In the genomic region with DNA sequence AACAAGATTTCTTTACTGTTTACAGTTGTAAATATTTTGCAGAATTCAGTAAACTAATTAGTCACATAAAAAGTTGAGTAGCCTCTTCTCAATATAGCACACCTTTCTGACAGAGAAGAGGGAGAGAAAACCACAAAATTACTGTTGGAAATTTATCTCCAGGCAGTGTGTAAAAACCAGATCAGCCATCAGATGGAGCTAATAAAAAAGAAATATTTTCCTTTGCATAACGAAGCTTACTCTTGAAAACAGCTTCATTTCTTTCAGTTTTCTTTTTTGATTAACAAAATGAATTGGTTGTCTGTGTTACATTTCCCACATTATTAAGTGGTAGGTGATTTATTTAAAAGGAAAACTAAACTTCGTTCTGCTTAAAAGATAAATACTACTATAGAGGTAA, we compare ENCODE assay signal across 14 cellular contexts.
DNase-seq lines count a peak whose midpoint lies in the region; ATAC-seq and TF ChIP-seq lines count a peak whose summit lies in the region.
"Had no signal": no experiment of that assay in that cellular context is flagged by ENCODE, and none has a peak within 500 bp of the region (broad histone marks: within the 10 kb centered on the region; RNA-seq: fewer than 3 reads in every experiment).

No MANE protein-coding gene starts in this region.

- H3K4me3 ChIP-seq in MM.1S (ENCODE audit: low read length): no peak overlapping the region

- no peaks in the 10 kb centered on the region for H3K27me3 ChIP-seq in MM.1S (replicated peaks; ENCODE audit: insufficient read depth, low read length)

- H3K27ac ChIP-seq in MM.1S (ENCODE audit: low read length): no peak overlapping the region

- H3K4me2 ChIP-seq in MM.1S (ENCODE audit: low read depth, low read length): no peak overlapping the region

- DNase-seq in DMS153 (lab: John Stamatoyannopoulos, UW) (peak; percentile 1), DMS153 treated with DMSO at 0.1 percent for 48 hours (lab: John Stamatoyannopoulos, UW; ENCODE audit: unreplicated experiment) (no peak), MM.1S (peak; percentile 15), cerebellar cortex (ENCODE audit: low spot score) (peak; percentile 22), NOMO-1 treated with dmso at 0.1 percent for 144 hours (lab: John Stamatoyannopoulos, UW; ENCODE audit: unreplicated experiment) (no peak)
- no peak for DNase-seq in activated T-cell treated with anti-CD3 and anti-CD28 coated beads, Interleukin-2, amount 50 U/mL, for 1 hour
- DNase-seq: activated CD4-positive, alpha-beta T cell treated with anti-CD3 and anti-CD28 coated beads, Interleukin-2, amount 10 ng/mL, durations not matched to agents 24 days and 14 days; activated effector memory CD4-positive, alpha-beta T cell treated with anti-CD3 and anti-CD28 coated beads, Interleukin-2, amount 50 U/mL, for 16 hours; HCEC 1CT; head of caudate nucleus; NCI-H1436 had no signal

- H3F3A ChIP-seq in MM.1S (ENCODE audit: insufficient read depth, low read length): no peaks in the 10 kb centered on the region

- H3K27me3 Mint-ChIP-seq in nephron (ENCODE audit: low read depth): peaks cover 4% of the 10 kb centered on the region
- H3K27me3 Mint-ChIP-seq: activated CD4-positive, alpha-beta T cell treated with anti-CD3 and anti-CD28 coated beads, Interleukin-2, amount 10 ng/mL, durations not matched to agents 24 days and 14 days had no signal

- no peak overlapping the region for H3K27ac Mint-ChIP-seq in nephron
- H3K27ac Mint-ChIP-seq: activated CD4-positive, alpha-beta T cell treated with anti-CD3 and anti-CD28 coated beads, Interleukin-2, amount 10 ng/mL, durations not matched to agents 24 days and 14 days had no signal

- ATAC-seq in GM21717 (IDR thresholded peaks at IDR 0.05; ENCODE audit: unreplicated experiment): no peak
- ATAC-seq: Right ventricle myocardium inferior had no signal

- TF ChIP-seq CTCF in MM.1S (IDR thresholded peaks at IDR 0.05; ENCODE audit: low read length): peak; percentile 31
- peak; percentile 46 to 64 (median 50) for TF ChIP-seq CTCF in nephron (IDR thresholded peaks at IDR 0.05; ENCODE audit: unreplicated experiment in 3 of 3)

- no peaks in the 10 kb centered on the region for H3K36me3 Mint-ChIP-seq in nephron (ENCODE audit: low read depth)

- H3K79me2 ChIP-seq in MM.1S (ENCODE audit: low read length): no peaks in the 10 kb centered on the region

- H3K4me1 ChIP-seq in MM.1S (ENCODE audit: low read length): no peaks in the 10 kb centered on the region

- H3K4me3 Mint-ChIP-seq in nephron: no peak overlapping the region
- H3K4me3 Mint-ChIP-seq: activated CD4-positive, alpha-beta T cell treated with anti-CD3 and anti-CD28 coated beads, Interleukin-2, amount 10 ng/mL, durations not matched to agents 24 days and 14 days had no signal

- H3K36me3 ChIP-seq in MM.1S (replicated peaks; ENCODE audit: insufficient read depth, low read length): no peaks in the 10 kb centered on the region

- no peaks in the 10 kb centered on the region for H3K9me3 Mint-ChIP-seq in nephron
- H3K9me3 Mint-ChIP-seq: activated CD4-positive, alpha-beta T cell treated with anti-CD3 and anti-CD28 coated beads, Interleukin-2, amount 10 ng/mL, durations not matched to agents 24 days and 14 days had no signal

- H3K9ac ChIP-seq in MM.1S (ENCODE audit: low read length): no peak overlapping the region

- H2AFZ ChIP-seq in MM.1S (ENCODE audit: low read length): no peak overlapping the region

- no peaks in the 10 kb centered on the region for H3K9me3 ChIP-seq in MM.1S (replicated peaks; ENCODE audit: insufficient read depth, low read length)

- no peaks in the 10 kb centered on the region for H3K9me2 ChIP-seq in MM.1S (replicated peaks; ENCODE audit: insufficient read depth, low read length)

- no peaks in the 10 kb centered on the region for H4K20me1 ChIP-seq in MM.1S (ENCODE audit: insufficient read depth, low read length)

- H3K4me1 Mint-ChIP-seq in nephron: peaks cover 6% of the 10 kb centered on the region

Comparison
In these comparisons a context has a peak if more than half of its experiments do, and no peak if none do; other contexts are left out.
1. DNase-seq: peak in DMS153 (single experiment), MM.1S (single experiment) and cerebellar cortex (single experiment); none in DMS153 treated with DMSO at 0.1 percent for 48 hours (single experiment), activated T-cell treated with anti-CD3 and anti-CD28 coated beads, Interleukin-2, amount 50 U/mL, for 1 hour (single experiment) and NOMO-1 treated with dmso at 0.1 percent for 144 hours (single experiment).